15 cellular contexts compared by ENCODE assay signal in genomic region chr1:207833956-207834660, GRCh38.
DNase-seq lines count a peak whose midpoint lies in the region; ATAC-seq, FAIRE-seq and TF ChIP-seq lines count a peak whose summit lies in the region.
"Had no signal": no experiment of that assay in that cellular context is flagged by ENCODE, and none has a peak within 500 bp of the region (broad histone marks: within the 10 kb centered on the region; RNA-seq: fewer than 3 reads in every experiment).

No MANE protein-coding gene starts in this region.

- DNase-seq in activated naive CD4-positive, alpha-beta T cell treated with anti-CD3 and anti-CD28 coated beads for 36 hours: no peak
- DNase-seq in activated CD8-positive, alpha-beta T cell treated with anti-CD3 and anti-CD28 coated beads, Interleukin-2, amount 10 ng/mL, durations not matched to agents 7 days and 5 days: no peak
- DNase-seq in stomach (no peak), COR-L47 (lab: John Stamatoyannopoulos, UW) (no peak), frontal cortex (ENCODE audit: low spot score in 2 of 2) (no peak), GM23338 (ENCODE audit: low spot score) (no peak)
- DNase-seq: amniotic stem cell, left colon, NCI-H187 treated with DMSO at 0.1 percent for 48 hours, NCI-H510A treated with DMSO at 0.1 percent for 48 hours had no signal

- WGBS in stomach, 5 donors: 86 to 93% (median 90%) methylated on average over 7 of the region's 7 CpGs

- no peak overlapping the region for H2AFZ ChIP-seq in GM23338

- no peaks in the 10 kb centered on the region for H3K27me3 ChIP-seq in layer of hippocampus (ENCODE audit: control insufficient read depth, insufficient read depth, low read length)
- H3K27me3 ChIP-seq in stomach: no peaks in the 10 kb centered on the region
- H3K27me3 ChIP-seq in GM23338 (ENCODE audit: insufficient read depth): no peaks in the 10 kb centered on the region

- no peaks in the 10 kb centered on the region for H3K79me2 ChIP-seq in GM23338 (replicated peaks; ENCODE audit: insufficient read depth)

- no peak overlapping the region for H3K4me2 ChIP-seq in GM23338

- H3F3A ChIP-seq in GM23338 (replicated peaks; ENCODE audit: low read depth): no peaks in the 10 kb centered on the region

- no peak for TF ChIP-seq CTCF in stomach (IDR thresholded peaks at IDR 0.05)
- TF ChIP-seq CTCF in GM23338 (conservative IDR thresholded peaks at IDR 0.05; ENCODE audit: low read depth in 2 of 2): no peak

- no peak for FAIRE-seq in frontal cortex (lab: Jason Lieb, UNC)
- FAIRE-seq: colon had no signal

- POLR2A ChIA-PET in activated CD8-positive, alpha-beta T cell treated with anti-CD3 and anti-CD28 coated beads, Interleukin-2, amount 10 ng/mL, durations not matched to agents 7 days and 5 days (lab: Charles Lee): interaction anchor here (1.1 to 2.2 kb wide), 2 partner anchors 8 to 30 kb away, joined by 3 to 7 read pairs; no protein-coding TSS in a partner anchor

- H3K36me3 Mint-ChIP-seq in activated naive CD4-positive, alpha-beta T cell treated with anti-CD3 and anti-CD28 coated beads, Interleukin-2, amount 50 U/mL, for 24 hours: peaks cover 6% of the 10 kb centered on the region
- H3K36me3 Mint-ChIP-seq in activated naive CD4-positive, alpha-beta T cell treated with anti-CD3 and anti-CD28 coated beads for 36 hours (ENCODE audit: low read depth): peaks cover 13% of the 10 kb centered on the region
- peaks cover 21% of the 10 kb centered on the region for H3K36me3 Mint-ChIP-seq in activated CD8-positive, alpha-beta T cell treated with anti-CD3 and anti-CD28 coated beads, Interleukin-2, amount 10 ng/mL, durations not matched to agents 7 days and 5 days (ENCODE audit: low read depth)
- H3K36me3 Mint-ChIP-seq in GM23338 (ENCODE audit: low read depth): no peaks in the 10 kb centered on the region
- H3K36me3 Mint-ChIP-seq: type B pancreatic cell had no signal

- TF ChIP-seq EP300 in stomach (IDR thresholded peaks at IDR 0.05): no peak

- H3K9me3 Mint-ChIP-seq in activated naive CD4-positive, alpha-beta T cell treated with anti-CD3 and anti-CD28 coated beads, Interleukin-2, amount 50 U/mL, for 24 hours: no peaks in the 10 kb centered on the region
- H3K9me3 Mint-ChIP-seq in activated naive CD4-positive, alpha-beta T cell treated with anti-CD3 and anti-CD28 coated beads for 36 hours: no peaks in the 10 kb centered on the region
- H3K9me3 Mint-ChIP-seq in activated CD8-positive, alpha-beta T cell treated with anti-CD3 and anti-CD28 coated beads, Interleukin-2, amount 10 ng/mL, durations not matched to agents 7 days and 5 days (ENCODE audit: insufficient read depth): no peaks in the 10 kb centered on the region
- H3K9me3 Mint-ChIP-seq in GM23338: no peaks in the 10 kb centered on the region
- H3K9me3 Mint-ChIP-seq: type B pancreatic cell had no signal

- H3K4me3 Mint-ChIP-seq in activated naive CD4-positive, alpha-beta T cell treated with anti-CD3 and anti-CD28 coated beads, Interleukin-2, amount 50 U/mL, for 24 hours: no peak overlapping the region
- H3K4me3 Mint-ChIP-seq in activated naive CD4-positive, alpha-beta T cell treated with anti-CD3 and anti-CD28 coated beads for 36 hours: no peak overlapping the region
- H3K4me3 Mint-ChIP-seq in activated CD8-positive, alpha-beta T cell treated with anti-CD3 and anti-CD28 coated beads, Interleukin-2, amount 10 ng/mL, durations not matched to agents 7 days and 5 days: no peak overlapping the region
- no peak overlapping the region for H3K4me3 Mint-ChIP-seq in GM23338
- H3K4me3 Mint-ChIP-seq: type B pancreatic cell had no signal

- H3K4me1 Mint-ChIP-seq in activated naive CD4-positive, alpha-beta T cell treated with anti-CD3 and anti-CD28 coated beads, Interleukin-2, amount 50 U/mL, for 24 hours: peaks cover 99% of the 10 kb centered on the region
- H3K4me1 Mint-ChIP-seq in activated naive CD4-positive, alpha-beta T cell treated with anti-CD3 and anti-CD28 coated beads for 36 hours (ENCODE audit: low read depth): peaks cover 98% of the 10 kb centered on the region
- H3K4me1 Mint-ChIP-seq in activated CD8-positive, alpha-beta T cell treated with anti-CD3 and anti-CD28 coated beads, Interleukin-2, amount 10 ng/mL, durations not matched to agents 7 days and 5 days (ENCODE audit: low read depth): peaks cover 68% of the 10 kb centered on the region
- no peaks in the 10 kb centered on the region; the same call in 2 of the 3 replicates for H3K4me1 Mint-ChIP-seq in GM23338

- H3K27ac ChIP-seq in layer of hippocampus (ENCODE audit: low read depth, low read length) (peak overlapping the region; percentile 14), stomach (peak overlapping the region; percentile 23 to 97 (median 32)), GM23338 (ENCODE audit: low read depth) (no peak overlapping the region)
- H3K27ac ChIP-seq: VCaP had no signal

- H3K4me3 ChIP-seq in stomach (no peak overlapping the region), GM23338 (no peak overlapping the region)

- TF ChIP-seq POLR2A in stomach (IDR thresholded peaks at IDR 0.05): no peak

- no peak for ATAC-seq in activated CD8-positive, alpha-beta T cell treated with anti-CD3 and anti-CD28 coated beads, Interleukin-2, amount 10 ng/mL, durations not matched to agents 7 days and 5 days
- no peak for ATAC-seq in GM23338
- ATAC-seq: left colon had no signal

- H3K27ac Mint-ChIP-seq in activated naive CD4-positive, alpha-beta T cell treated with anti-CD3 and anti-CD28 coated beads, Interleukin-2, amount 50 U/mL, for 24 hours: peak overlapping the region; percentile 85
- no peak overlapping the region for H3K27ac Mint-ChIP-seq in activated naive CD4-positive, alpha-beta T cell treated with anti-CD3 and anti-CD28 coated beads for 36 hours
- peak overlapping the region; percentile 0 for H3K27ac Mint-ChIP-seq in activated CD8-positive, alpha-beta T cell treated with anti-CD3 and anti-CD28 coated beads, Interleukin-2, amount 10 ng/mL, durations not matched to agents 7 days and 5 days
- no peak overlapping the region for H3K27ac Mint-ChIP-seq in GM23338
- H3K27ac Mint-ChIP-seq: type B pancreatic cell had no signal

- no peaks in the 10 kb centered on the region for H3K9me3 ChIP-seq in stomach

- CTCF ChIA-PET in activated naive CD4-positive, alpha-beta T cell treated with anti-CD3 and anti-CD28 coated beads for 36 hours (lab: Charles Lee): interaction anchor here (1.9 to 15.6 kb wide), 4 partner anchors 10 to 129 kb away, joined by 6 to 342 read pairs (median 12); no protein-coding TSS in a partner anchor
- CTCF ChIA-PET in activated CD8-positive, alpha-beta T cell treated with anti-CD3 and anti-CD28 coated beads, Interleukin-2, amount 10 ng/mL, durations not matched to agents 7 days and 5 days (lab: Charles Lee): interaction anchor here (1.4 to 25.7 kb wide), 5 partner anchors 8 to 129 kb away, joined by 4 to 656 read pairs (median 14); no protein-coding TSS in a partner anchor

- intact Hi-C loops in activated naive CD4-positive, alpha-beta T cell treated with anti-CD3 and anti-CD28 coated beads for 36 hours (cut with micrococcal nuclease): no loop called here
- intact Hi-C loops in stomach (cut with DNase I; ENCODE audit: low total_unique reads): loop anchor here (5.0 kb wide), 1 partner anchor 33 kb away; no protein-coding TSS in a partner anchor

- H3K36me3 ChIP-seq in stomach: peaks cover 0 to 7% (median 0%) of the 10 kb centered on the region in 4 donors
- no peaks in the 10 kb centered on the region for H3K36me3 ChIP-seq in GM23338 (ENCODE audit: insufficient read depth)

- 0 out of 2 replicates have a peak, but pooled peaks cover 6% of the 10 kb centered on the region for H3K9me2 ChIP-seq in GM23338 (ENCODE audit: insufficient read depth)

- H4K20me1 ChIP-seq in GM23338 (replicated peaks; ENCODE audit: insufficient read depth): no peaks in the 10 kb centered on the region

- no peaks in the 10 kb centered on the region for H3K27me3 Mint-ChIP-seq in activated naive CD4-positive, alpha-beta T cell treated with anti-CD3 and anti-CD28 coated beads, Interleukin-2, amount 50 U/mL, for 24 hours
- H3K27me3 Mint-ChIP-seq in activated naive CD4-positive, alpha-beta T cell treated with anti-CD3 and anti-CD28 coated beads for 36 hours (ENCODE audit: low read depth): no peaks in the 10 kb centered on the region
- no peaks in the 10 kb centered on the region for H3K27me3 Mint-ChIP-seq in activated CD8-positive, alpha-beta T cell treated with anti-CD3 and anti-CD28 coated beads, Interleukin-2, amount 10 ng/mL, durations not matched to agents 7 days and 5 days (ENCODE audit: low read depth)
- H3K27me3 Mint-ChIP-seq in GM23338 (ENCODE audit: insufficient read depth, low read depth, poor library complexity): peaks cover 5% of the 10 kb centered on the region
- H3K27me3 Mint-ChIP-seq: type B pancreatic cell had no signal

- peaks cover 56 to 100% (median 77%) of the 10 kb centered on the region in 4 donors for H3K4me1 ChIP-seq in stomach
- H3K4me1 ChIP-seq in GM23338 (ENCODE audit: insufficient read depth): no peaks in the 10 kb centered on the region

TF ChIP-seq in GM23338, 12 proteins besides CTCF, POLR2A, EP300 and RAD21:
- no peak for TF ChIP-seq ETS1 (IDR thresholded peaks at IDR 0.05)
- TF ChIP-seq STAT1 (IDR thresholded peaks at IDR 0.05; ENCODE audit: unreplicated experiment): no peak

Comparison
In these comparisons a context has a peak if more than half of its experiments do, and no peak if none do; other contexts are left out.
1. H3K27ac Mint-ChIP-seq: peak in activated naive CD4-positive, alpha-beta T cell treated with anti-CD3 and anti-CD28 coated beads, Interleukin-2, amount 50 U/mL, for 24 hours (single experiment) and activated CD8-positive, alpha-beta T cell treated with anti-CD3 and anti-CD28 coated beads, Interleukin-2, amount 10 ng/mL, durations not matched to agents 7 days and 5 days (single experiment); none in activated naive CD4-positive, alpha-beta T cell treated with anti-CD3 and anti-CD28 coated beads for 36 hours (single experiment) and GM23338 (single experiment).